In genomic region chr12:66699738-66700482, GRCh38 we compare ENCODE assay signal across 29 cellular contexts. TPM values are rescaled to one million over a fixed set of nuclear protein-coding genes. Genes with fewer than 3 reads are reported as not detected.
"Had no signal": no experiment of that assay in that cellular context is flagged by ENCODE, and none has a peak within 500 bp of the region (broad histone marks: within the 10 kb centered on the region; RNA-seq: fewer than 3 reads in every experiment).

No MANE protein-coding gene starts in this region.

- H3K27me3 Mint-ChIP-seq: activated naive CD4-positive, alpha-beta T cell treated with anti-CD3 and anti-CD28 coated beads, Interleukin-2, amount 50 U/mL, for 24 hours; activated naive CD8-positive, alpha-beta T cell treated with anti-CD3 and anti-CD28 coated beads for 36 hours had no signal

- DNase-seq: activated CD4-positive, alpha-beta T cell treated with anti-CD3 and anti-CD28 coated beads for 1 hour; activated CD4-positive, alpha-beta T cell treated with anti-CD3 and anti-CD28 coated beads for 4 hours; activated CD4-positive, alpha-beta T cell treated with anti-CD3 and anti-CD28 coated beads, Interleukin-2, amount 50 U/mL, for 1 hour; activated CD4-positive, alpha-beta T cell treated with anti-CD3 and anti-CD28 coated beads, Interleukin-2, amount 50 U/mL, for 48 hours; activated CD8-positive, alpha-beta memory T cell treated with anti-CD3 and anti-CD28 coated beads, Interleukin-2, amount 10 ng/mL, durations not matched to agents 7 days and 5 days; activated CD8-positive, alpha-beta memory T cell treated with anti-CD3 and anti-CD28 coated beads, Interleukin-2, amount 50 U/mL, for 4 hours; activated CD8-positive, alpha-beta T cell treated with anti-CD3 and anti-CD28 coated beads, Interleukin-2, amount 10 ng/mL, durations not matched to agents 7 days and 5 days; activated effector memory CD4-positive, alpha-beta T cell treated with anti-CD3 and anti-CD28 coated beads, Interleukin-2, amount 50 U/mL, for 16 hours; activated naive CD4-positive, alpha-beta T cell treated with anti-CD3 and anti-CD28 coated beads for 36 hours; activated naive CD8-positive, alpha-beta T cell treated with anti-CD3 and anti-CD28 coated beads for 36 hours; activated T-cell treated with anti-CD3 and anti-CD28 coated beads, Interleukin-2, amount 50 U/mL, for 1 hour; activated T-cell treated with anti-CD3 and anti-CD28 coated beads, Interleukin-2, amount 50 U/mL, for 48 hours; amniotic stem cell; anterior cingulate cortex; brain microvascular endothelial cell; dorsolateral prefrontal cortex; effector memory CD4-positive, alpha-beta T cell; endodermal cell; foreskin fibroblast; head of caudate nucleus; T-helper 2 cell had no signal

- H3K4me1 Mint-ChIP-seq: central memory CD8-positive, alpha-beta T cell; endodermal cell had no signal

- H3K4me3 Mint-ChIP-seq: activated CD8-positive, alpha-beta memory T cell treated with anti-CD3 and anti-CD28 coated beads, Interleukin-2, amount 10 ng/mL, durations not matched to agents 7 days and 5 days; activated CD8-positive, alpha-beta T cell treated with anti-CD3 and anti-CD28 coated beads, Interleukin-2, amount 10 ng/mL, durations not matched to agents 7 days and 5 days; activated naive CD4-positive, alpha-beta T cell treated with anti-CD3 and anti-CD28 coated beads for 36 hours; activated naive CD4-positive, alpha-beta T cell treated with anti-CD3 and anti-CD28 coated beads, Interleukin-2, amount 50 U/mL, for 24 hours; activated naive CD8-positive, alpha-beta T cell treated with anti-CD3 and anti-CD28 coated beads for 36 hours; activated T-helper 1 cell treated with anti-CD3 and anti-CD28 coated beads, Interleukin-12 subunit alpha, Interleukin-12 subunit beta, Interleukin-2, Interleukin-4 antibody, amounts not matched to agents 30 ng/mL and 10 ng/mL and 1 ng/mL, durations not matched to agents 14 hours and 24 hours and 36 hours; central memory CD8-positive, alpha-beta T cell; dendritic cell treated with granulocyte-macrophage colony-stimulating factor and Interleukin-4, amounts not matched to agents 40 ng/mL and 50 ng/mL, for 4 days; endodermal cell had no signal

- ATAC-seq: activated CD8-positive, alpha-beta memory T cell treated with anti-CD3 and anti-CD28 coated beads, Interleukin-2, amount 10 ng/mL, durations not matched to agents 7 days and 5 days; activated CD8-positive, alpha-beta T cell treated with anti-CD3 and anti-CD28 coated beads, Interleukin-2, amount 10 ng/mL, durations not matched to agents 7 days and 5 days; esophagus mucosa had no signal

- H3K9me3 Mint-ChIP-seq: activated naive CD4-positive, alpha-beta T cell treated with anti-CD3 and anti-CD28 coated beads, Interleukin-2, amount 50 U/mL, for 24 hours; activated T-helper 1 cell treated with anti-CD3 and anti-CD28 coated beads, Interleukin-12 subunit alpha, Interleukin-12 subunit beta, Interleukin-2, Interleukin-4 antibody, amounts not matched to agents 30 ng/mL and 10 ng/mL and 1 ng/mL, durations not matched to agents 14 hours and 24 hours and 36 hours; activated T-helper 2 cell treated with anti-CD3 and anti-CD28 coated beads, Interferon-gamma antibody, Interleukin-2, Interleukin-4, amounts not matched to agents 10 μg/mL and 5 μg/mL and 100 μg/mL, durations not matched to agents 14 hours and 24 hours and 36 hours; central memory CD8-positive, alpha-beta T cell; dendritic cell treated with granulocyte-macrophage colony-stimulating factor and Interleukin-4, amounts not matched to agents 40 ng/mL and 50 ng/mL, for 4 days; endodermal cell had no signal

- H3K36me3 ChIP-seq: brain microvascular endothelial cell had no signal

- H3K27ac ChIP-seq: brain microvascular endothelial cell, coronary artery, dorsolateral prefrontal cortex had no signal

- H3K27ac Mint-ChIP-seq: activated CD8-positive, alpha-beta memory T cell treated with anti-CD3 and anti-CD28 coated beads, Interleukin-2, amount 10 ng/mL, durations not matched to agents 7 days and 5 days; activated CD8-positive, alpha-beta T cell treated with anti-CD3 and anti-CD28 coated beads, Interleukin-2, amount 10 ng/mL, durations not matched to agents 7 days and 5 days; activated naive CD4-positive, alpha-beta T cell treated with anti-CD3 and anti-CD28 coated beads for 36 hours; activated naive CD4-positive, alpha-beta T cell treated with anti-CD3 and anti-CD28 coated beads, Interleukin-2, amount 50 U/mL, for 24 hours; activated naive CD8-positive, alpha-beta T cell treated with anti-CD3 and anti-CD28 coated beads for 36 hours; activated T-helper 1 cell treated with anti-CD3 and anti-CD28 coated beads, Interleukin-12 subunit alpha, Interleukin-12 subunit beta, Interleukin-2, Interleukin-4 antibody, amounts not matched to agents 30 ng/mL and 10 ng/mL and 1 ng/mL, durations not matched to agents 14 hours and 24 hours and 36 hours; activated T-helper 2 cell treated with anti-CD3 and anti-CD28 coated beads, Interferon-gamma antibody, Interleukin-2, Interleukin-4, amounts not matched to agents 10 μg/mL and 5 μg/mL and 100 μg/mL, durations not matched to agents 14 hours and 24 hours and 36 hours; dendritic cell treated with granulocyte-macrophage colony-stimulating factor and Interleukin-4, amounts not matched to agents 40 ng/mL and 50 ng/mL, for 4 days; endodermal cell had no signal

- H3K36me3 Mint-ChIP-seq: activated CD8-positive, alpha-beta memory T cell treated with anti-CD3 and anti-CD28 coated beads, Interleukin-2, amount 10 ng/mL, durations not matched to agents 7 days and 5 days had no signal

- H3K4me3 ChIP-seq: coronary artery, dorsolateral prefrontal cortex had no signal

RNA-seq across cellular contexts. Expression of gene GRIP1, which starts 21.0 kb away (rescaled TPM):
- total RNA-seq: activated T-helper 1 cell treated with anti-CD3 and anti-CD28 coated beads, Interleukin-12 subunit alpha, Interleukin-12 subunit beta, Interleukin-2, Interleukin-4 antibody, amounts not matched to agents 30 ng/mL and 10 ng/mL and 1 ng/mL, durations not matched to agents 14 hours and 24 hours and 36 hours; activated T-helper 2 cell treated with anti-CD3 and anti-CD28 coated beads, Interferon-gamma antibody, Interleukin-2, Interleukin-4, amounts not matched to agents 10 μg/mL and 5 μg/mL and 100 μg/mL, durations not matched to agents 14 hours and 24 hours and 36 hours; T-helper 1 cell treated with Interleukin-12 subunit alpha and Interleukin-12 subunit beta and Interleukin-4 antibody, amounts not matched to agents 30 ng/mL and 1 ng/mL, for 36 hours had no signal
